1 cellular context compared by ENCODE assay signal in genomic region chr5:9222054-9222738, GRCh38.
TF ChIP-seq lines count a peak whose summit lies in the region.

No MANE protein-coding gene starts in this region.

TF ChIP-seq in H1, 55 proteins besides CTCF, POLR2A, EP300 and RAD21 (continued from another document):
- TF ChIP-seq, protein P1, sequence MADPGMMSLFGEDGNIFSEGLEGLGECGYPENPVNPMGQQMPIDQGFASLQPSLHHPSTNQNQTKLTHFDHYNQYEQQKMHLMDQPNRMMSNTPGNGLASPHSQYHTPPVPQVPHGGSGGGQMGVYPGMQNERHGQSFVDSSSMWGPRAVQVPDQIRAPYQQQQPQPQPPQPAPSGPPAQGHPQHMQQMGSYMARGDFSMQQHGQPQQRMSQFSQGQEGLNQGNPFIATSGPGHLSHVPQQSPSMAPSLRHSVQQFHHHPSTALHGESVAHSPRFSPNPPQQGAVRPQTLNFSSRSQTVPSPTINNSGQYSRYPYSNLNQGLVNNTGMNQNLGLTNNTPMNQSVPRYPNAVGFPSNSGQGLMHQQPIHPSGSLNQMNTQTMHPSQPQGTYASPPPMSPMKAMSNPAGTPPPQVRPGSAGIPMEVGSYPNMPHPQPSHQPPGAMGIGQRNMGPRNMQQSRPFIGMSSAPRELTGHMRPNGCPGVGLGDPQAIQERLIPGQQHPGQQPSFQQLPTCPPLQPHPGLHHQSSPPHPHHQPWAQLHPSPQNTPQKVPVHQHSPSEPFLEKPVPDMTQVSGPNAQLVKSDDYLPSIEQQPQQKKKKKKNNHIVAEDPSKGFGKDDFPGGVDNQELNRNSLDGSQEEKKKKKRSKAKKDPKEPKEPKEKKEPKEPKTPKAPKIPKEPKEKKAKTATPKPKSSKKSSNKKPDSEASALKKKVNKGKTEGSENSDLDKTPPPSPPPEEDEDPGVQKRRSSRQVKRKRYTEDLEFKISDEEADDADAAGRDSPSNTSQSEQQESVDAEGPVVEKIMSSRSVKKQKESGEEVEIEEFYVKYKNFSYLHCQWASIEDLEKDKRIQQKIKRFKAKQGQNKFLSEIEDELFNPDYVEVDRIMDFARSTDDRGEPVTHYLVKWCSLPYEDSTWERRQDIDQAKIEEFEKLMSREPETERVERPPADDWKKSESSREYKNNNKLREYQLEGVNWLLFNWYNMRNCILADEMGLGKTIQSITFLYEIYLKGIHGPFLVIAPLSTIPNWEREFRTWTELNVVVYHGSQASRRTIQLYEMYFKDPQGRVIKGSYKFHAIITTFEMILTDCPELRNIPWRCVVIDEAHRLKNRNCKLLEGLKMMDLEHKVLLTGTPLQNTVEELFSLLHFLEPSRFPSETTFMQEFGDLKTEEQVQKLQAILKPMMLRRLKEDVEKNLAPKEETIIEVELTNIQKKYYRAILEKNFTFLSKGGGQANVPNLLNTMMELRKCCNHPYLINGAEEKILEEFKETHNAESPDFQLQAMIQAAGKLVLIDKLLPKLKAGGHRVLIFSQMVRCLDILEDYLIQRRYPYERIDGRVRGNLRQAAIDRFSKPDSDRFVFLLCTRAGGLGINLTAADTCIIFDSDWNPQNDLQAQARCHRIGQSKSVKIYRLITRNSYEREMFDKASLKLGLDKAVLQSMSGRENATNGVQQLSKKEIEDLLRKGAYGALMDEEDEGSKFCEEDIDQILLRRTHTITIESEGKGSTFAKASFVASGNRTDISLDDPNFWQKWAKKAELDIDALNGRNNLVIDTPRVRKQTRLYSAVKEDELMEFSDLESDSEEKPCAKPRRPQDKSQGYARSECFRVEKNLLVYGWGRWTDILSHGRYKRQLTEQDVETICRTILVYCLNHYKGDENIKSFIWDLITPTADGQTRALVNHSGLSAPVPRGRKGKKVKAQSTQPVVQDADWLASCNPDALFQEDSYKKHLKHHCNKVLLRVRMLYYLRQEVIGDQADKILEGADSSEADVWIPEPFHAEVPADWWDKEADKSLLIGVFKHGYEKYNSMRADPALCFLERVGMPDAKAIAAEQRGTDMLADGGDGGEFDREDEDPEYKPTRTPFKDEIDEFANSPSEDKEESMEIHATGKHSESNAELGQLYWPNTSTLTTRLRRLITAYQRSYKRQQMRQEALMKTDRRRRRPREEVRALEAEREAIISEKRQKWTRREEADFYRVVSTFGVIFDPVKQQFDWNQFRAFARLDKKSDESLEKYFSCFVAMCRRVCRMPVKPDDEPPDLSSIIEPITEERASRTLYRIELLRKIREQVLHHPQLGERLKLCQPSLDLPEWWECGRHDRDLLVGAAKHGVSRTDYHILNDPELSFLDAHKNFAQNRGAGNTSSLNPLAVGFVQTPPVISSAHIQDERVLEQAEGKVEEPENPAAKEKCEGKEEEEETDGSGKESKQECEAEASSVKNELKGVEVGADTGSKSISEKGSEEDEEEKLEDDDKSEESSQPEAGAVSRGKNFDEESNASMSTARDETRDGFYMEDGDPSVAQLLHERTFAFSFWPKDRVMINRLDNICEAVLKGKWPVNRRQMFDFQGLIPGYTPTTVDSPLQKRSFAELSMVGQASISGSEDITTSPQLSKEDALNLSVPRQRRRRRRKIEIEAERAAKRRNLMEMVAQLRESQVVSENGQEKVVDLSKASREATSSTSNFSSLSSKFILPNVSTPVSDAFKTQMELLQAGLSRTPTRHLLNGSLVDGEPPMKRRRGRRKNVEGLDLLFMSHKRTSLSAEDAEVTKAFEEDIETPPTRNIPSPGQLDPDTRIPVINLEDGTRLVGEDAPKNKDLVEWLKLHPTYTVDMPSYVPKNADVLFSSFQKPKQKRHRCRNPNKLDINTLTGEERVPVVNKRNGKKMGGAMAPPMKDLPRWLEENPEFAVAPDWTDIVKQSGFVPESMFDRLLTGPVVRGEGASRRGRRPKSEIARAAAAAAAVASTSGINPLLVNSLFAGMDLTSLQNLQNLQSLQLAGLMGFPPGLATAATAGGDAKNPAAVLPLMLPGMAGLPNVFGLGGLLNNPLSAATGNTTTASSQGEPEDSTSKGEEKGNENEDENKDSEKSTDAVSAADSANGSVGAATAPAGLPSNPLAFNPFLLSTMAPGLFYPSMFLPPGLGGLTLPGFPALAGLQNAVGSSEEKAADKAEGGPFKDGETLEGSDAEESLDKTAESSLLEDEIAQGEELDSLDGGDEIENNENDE (IDR thresholded peaks at IDR 0.05; ENCODE audit: insufficient replicate concordance, low read length): no peak
- TF ChIP-seq NANOG (IDR thresholded peaks at IDR 0.05; ENCODE audit: insufficient read depth, low read depth, low read length, poor library complexity, severe bottlenecking) (no peak), POLR2AphosphoS5 (IDR thresholded peaks at IDR 0.05; ENCODE audit: low read depth, low read length) (peak; percentile 66), POU5F1 (IDR thresholded peaks at IDR 0.05; ENCODE audit: low read depth, low read length) (peak; percentile 94), RBBP5 (IDR thresholded peaks at IDR 0.05; ENCODE audit: borderline replicate concordance, low read depth, low read length) (no peak), PHF8 (conservative IDR thresholded peaks at IDR 0.05; ENCODE audit: low read depth, low read length) (no peak), SP2 (IDR thresholded peaks at IDR 0.05; ENCODE audit: low read length) (no peak), NRF1 (IDR thresholded peaks at IDR 0.05; ENCODE audit: low read depth, low read length) (no peak), YY1 (IDR thresholded peaks at IDR 0.05; ENCODE audit: low read depth, low read length) (no peak), E2F6 (IDR thresholded peaks at IDR 0.05) (no peak), JUN (IDR thresholded peaks at IDR 0.05; ENCODE audit: low read depth, low read length) (no peak), BACH1 (IDR thresholded peaks at IDR 0.05; ENCODE audit: low read length) (no peak), SP1 (IDR thresholded peaks at IDR 0.05; ENCODE audit: low read depth, low read length) (peak; percentile 71), SP4 (IDR thresholded peaks at IDR 0.05; ENCODE audit: low read length) (no peak), ATF3 (IDR thresholded peaks at IDR 0.05; ENCODE audit: insufficient read depth, low read depth, low read length) (no peak), KDM5A (IDR thresholded peaks at IDR 0.05; ENCODE audit: low read length) (no peak)
